1 cellular context compared by ENCODE assay signal in the genomic region with DNA sequence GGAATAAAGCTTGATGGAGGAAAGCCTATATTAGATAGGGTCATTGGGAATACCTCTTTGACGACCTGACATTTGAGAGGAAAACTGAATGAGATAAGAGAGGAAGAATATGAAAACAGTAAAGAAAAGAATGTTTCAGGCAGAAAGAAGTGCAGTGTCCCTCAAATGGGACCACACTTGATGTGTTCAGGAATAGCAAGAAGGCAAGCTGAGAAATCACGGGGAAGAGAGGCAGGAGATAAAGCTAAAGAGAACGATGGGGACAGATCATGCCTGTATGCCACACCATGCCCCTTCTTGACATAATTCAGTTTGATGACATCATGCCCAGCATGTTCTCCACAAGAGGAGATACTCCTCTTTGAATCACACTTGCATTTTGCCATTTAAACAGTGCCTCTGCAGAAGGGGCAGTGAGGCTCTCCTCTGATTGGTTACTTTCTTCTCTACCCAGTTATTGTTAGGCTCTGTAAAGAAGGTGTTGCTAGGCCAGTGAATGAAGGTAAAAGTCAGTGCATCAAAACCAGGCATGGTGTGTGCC.
TF ChIP-seq lines count a peak whose summit lies in the region.

No MANE protein-coding gene starts in this region.

TF ChIP-seq in GM23338, 12 proteins besides CTCF, POLR2A, EP300 and RAD21 (continued from another document):
- TF ChIP-seq, protein P1, sequence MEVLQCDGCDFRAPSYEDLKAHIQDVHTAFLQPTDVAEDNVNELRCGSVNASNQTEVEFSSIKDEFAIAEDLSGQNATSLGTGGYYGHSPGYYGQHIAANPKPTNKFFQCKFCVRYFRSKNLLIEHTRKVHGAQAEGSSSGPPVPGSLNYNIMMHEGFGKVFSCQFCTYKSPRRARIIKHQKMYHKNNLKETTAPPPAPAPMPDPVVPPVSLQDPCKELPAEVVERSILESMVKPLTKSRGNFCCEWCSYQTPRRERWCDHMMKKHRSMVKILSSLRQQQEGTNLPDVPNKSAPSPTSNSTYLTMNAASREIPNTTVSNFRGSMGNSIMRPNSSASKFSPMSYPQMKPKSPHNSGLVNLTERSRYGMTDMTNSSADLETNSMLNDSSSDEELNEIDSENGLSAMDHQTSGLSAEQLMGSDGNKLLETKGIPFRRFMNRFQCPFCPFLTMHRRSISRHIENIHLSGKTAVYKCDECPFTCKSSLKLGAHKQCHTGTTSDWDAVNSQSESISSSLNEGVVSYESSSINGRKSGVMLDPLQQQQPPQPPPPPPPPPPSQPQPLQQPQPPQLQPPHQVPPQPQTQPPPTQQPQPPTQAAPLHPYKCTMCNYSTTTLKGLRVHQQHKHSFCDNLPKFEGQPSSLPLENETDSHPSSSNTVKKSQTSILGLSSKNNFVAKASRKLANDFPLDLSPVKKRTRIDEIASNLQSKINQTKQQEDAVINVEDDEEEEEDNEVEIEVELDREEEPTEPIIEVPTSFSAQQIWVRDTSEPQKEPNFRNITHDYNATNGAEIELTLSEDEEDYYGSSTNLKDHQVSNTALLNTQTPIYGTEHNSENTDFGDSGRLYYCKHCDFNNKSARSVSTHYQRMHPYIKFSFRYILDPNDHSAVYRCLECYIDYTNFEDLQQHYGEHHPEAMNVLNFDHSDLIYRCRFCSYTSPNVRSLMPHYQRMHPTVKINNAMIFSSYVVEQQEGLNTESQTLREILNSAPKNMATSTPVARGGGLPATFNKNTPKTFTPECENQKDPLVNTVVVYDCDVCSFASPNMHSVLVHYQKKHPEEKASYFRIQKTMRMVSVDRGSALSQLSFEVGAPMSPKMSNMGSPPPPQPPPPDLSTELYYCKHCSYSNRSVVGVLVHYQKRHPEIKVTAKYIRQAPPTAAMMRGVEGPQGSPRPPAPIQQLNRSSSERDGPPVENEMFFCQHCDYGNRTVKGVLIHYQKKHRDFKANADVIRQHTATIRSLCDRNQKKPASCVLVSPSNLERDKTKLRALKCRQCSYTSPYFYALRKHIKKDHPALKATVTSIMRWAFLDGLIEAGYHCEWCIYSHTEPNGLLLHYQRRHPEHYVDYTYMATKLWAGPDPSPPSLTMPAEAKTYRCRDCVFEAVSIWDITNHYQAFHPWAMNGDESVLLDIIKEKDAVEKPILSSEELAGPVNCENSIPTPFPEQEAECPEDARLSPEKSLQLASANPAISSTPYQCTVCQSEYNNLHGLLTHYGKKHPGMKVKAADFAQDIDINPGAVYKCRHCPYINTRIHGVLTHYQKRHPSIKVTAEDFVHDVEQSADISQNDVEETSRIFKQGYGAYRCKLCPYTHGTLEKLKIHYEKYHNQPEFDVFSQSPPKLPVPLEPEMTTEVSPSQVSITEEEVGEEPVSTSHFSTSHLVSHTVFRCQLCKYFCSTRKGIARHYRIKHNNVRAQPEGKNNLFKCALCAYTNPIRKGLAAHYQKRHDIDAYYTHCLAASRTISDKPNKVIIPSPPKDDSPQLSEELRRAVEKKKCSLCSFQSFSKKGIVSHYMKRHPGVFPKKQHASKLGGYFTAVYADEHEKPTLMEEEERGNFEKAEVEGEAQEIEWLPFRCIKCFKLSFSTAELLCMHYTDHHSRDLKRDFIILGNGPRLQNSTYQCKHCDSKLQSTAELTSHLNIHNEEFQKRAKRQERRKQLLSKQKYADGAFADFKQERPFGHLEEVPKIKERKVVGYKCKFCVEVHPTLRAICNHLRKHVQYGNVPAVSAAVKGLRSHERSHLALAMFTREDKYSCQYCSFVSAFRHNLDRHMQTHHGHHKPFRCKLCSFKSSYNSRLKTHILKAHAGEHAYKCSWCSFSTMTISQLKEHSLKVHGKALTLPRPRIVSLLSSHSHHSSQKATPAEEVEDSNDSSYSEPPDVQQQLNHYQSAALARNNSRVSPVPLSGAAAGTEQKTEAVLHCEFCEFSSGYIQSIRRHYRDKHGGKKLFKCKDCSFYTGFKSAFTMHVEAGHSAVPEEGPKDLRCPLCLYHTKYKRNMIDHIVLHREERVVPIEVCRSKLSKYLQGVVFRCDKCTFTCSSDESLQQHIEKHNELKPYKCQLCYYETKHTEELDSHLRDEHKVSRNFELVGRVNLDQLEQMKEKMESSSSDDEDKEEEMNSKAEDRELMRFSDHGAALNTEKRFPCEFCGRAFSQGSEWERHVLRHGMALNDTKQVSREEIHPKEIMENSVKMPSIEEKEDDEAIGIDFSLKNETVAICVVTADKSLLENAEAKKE (CRISPR knock-in tag; IDR thresholded peaks at IDR 0.05), result no peak
- no peak for TF ChIP-seq ZNF114 (CRISPR knock-in tag; IDR thresholded peaks at IDR 0.05)
- no peak for TF ChIP-seq JUNB (IDR thresholded peaks at IDR 0.05; ENCODE audit: unreplicated experiment)
